15 cellular contexts compared by ENCODE assay signal in genomic region chr7:1924185-1924817, GRCh38.
DNase-seq lines count a peak whose midpoint lies in the region; ATAC-seq, FAIRE-seq and TF ChIP-seq lines count a peak whose summit lies in the region.
"Had no signal": no experiment of that assay in that cellular context is flagged by ENCODE, and none has a peak within 500 bp of the region (broad histone marks: within the 10 kb centered on the region; RNA-seq: fewer than 3 reads in every experiment).

No MANE protein-coding gene starts in this region.

- no peak overlapping the region for H3K4me3 Mint-ChIP-seq in activated naive CD4-positive, alpha-beta T cell treated with anti-CD3 and anti-CD28 coated beads for 36 hours
- no peak overlapping the region for H3K4me3 Mint-ChIP-seq in chondrocyte (ENCODE audit: unreplicated experiment)
- H3K4me3 Mint-ChIP-seq: neural progenitor cell had no signal

- no peaks in the 10 kb centered on the region for H3K9me3 Mint-ChIP-seq in activated naive CD4-positive, alpha-beta T cell treated with anti-CD3 and anti-CD28 coated beads for 36 hours
- H3K9me3 Mint-ChIP-seq in chondrocyte (ENCODE audit: low read depth): no peaks in the 10 kb centered on the region
- H3K9me3 Mint-ChIP-seq: neural progenitor cell had no signal

- DNase-seq in activated naive CD4-positive, alpha-beta T cell treated with anti-CD3 and anti-CD28 coated beads for 36 hours: peak; percentile 34
- no peak for DNase-seq in activated naive CD4-positive, alpha-beta T cell treated with Interleukin-2 at 50 U/mL for 16 hours
- DNase-seq in NOMO-1 treated with dmso at 0.1 percent for 144 hours (lab: John Stamatoyannopoulos, UW; ENCODE audit: unreplicated experiment): peak; percentile 10
- DNase-seq in chondrocyte (ENCODE audit: low spot score): no peak
- peak; percentile 62 for DNase-seq in urothelium cell line (ENCODE audit: low spot score)
- DNase-seq in central memory CD4-positive, alpha-beta T cell: no peak
- DNase-seq: activated CD8-positive, alpha-beta memory T cell treated with anti-CD3 and anti-CD28 coated beads, Interleukin-2, amount 50 U/mL, for 4 hours; caudate nucleus; kidney glomerular epithelial cell; NCI-H1048; NCI-H526; SW 1271 had no signal

- H3K4me1 Mint-ChIP-seq in activated naive CD4-positive, alpha-beta T cell treated with anti-CD3 and anti-CD28 coated beads for 36 hours (ENCODE audit: low read depth): peaks cover 85% of the 10 kb centered on the region
- H3K4me1 Mint-ChIP-seq in chondrocyte (ENCODE audit: low read depth): peaks cover 27% of the 10 kb centered on the region

- TF ChIP-seq CTCF in chondrocyte (IDR thresholded peaks at IDR 0.05): no peak

- FAIRE-seq in urothelium cell line (lab: Jason Lieb, UNC): peak; percentile 84

- CTCF ChIA-PET in activated naive CD4-positive, alpha-beta T cell treated with anti-CD3 and anti-CD28 coated beads for 36 hours (lab: Charles Lee): interaction anchor here (1.6 kb wide), 1 partner anchor 41 kb away, joined by 3 read pairs; no protein-coding TSS in a partner anchor

- intact Hi-C loops in activated naive CD4-positive, alpha-beta T cell treated with anti-CD3 and anti-CD28 coated beads for 36 hours (cut with micrococcal nuclease): loop anchor here (5.0 to 10.0 kb wide), 4 partner anchors 38 to 480 kb away; partner anchors contain the start of gene CHST12

- H3K27ac Mint-ChIP-seq in activated naive CD4-positive, alpha-beta T cell treated with anti-CD3 and anti-CD28 coated beads for 36 hours: no peak overlapping the region
- peak overlapping the region; percentile 67 for H3K27ac Mint-ChIP-seq in chondrocyte (ENCODE audit: unreplicated experiment)
- H3K27ac Mint-ChIP-seq: neural progenitor cell had no signal

- peaks cover 2% of the 10 kb centered on the region for H3K36me3 Mint-ChIP-seq in activated naive CD4-positive, alpha-beta T cell treated with anti-CD3 and anti-CD28 coated beads for 36 hours (ENCODE audit: low read depth)
- peaks cover 6% of the 10 kb centered on the region for H3K36me3 Mint-ChIP-seq in chondrocyte (ENCODE audit: low read depth)
- H3K36me3 Mint-ChIP-seq: neural progenitor cell had no signal

- no peak for ATAC-seq in SK-N-SH treated with all-trans-retinoic acid at 6 μM for 48 hours
- no peak for ATAC-seq in GM19463 (IDR thresholded peaks at IDR 0.05; ENCODE audit: unreplicated experiment)

- peaks cover 8% of the 10 kb centered on the region for H3K27me3 Mint-ChIP-seq in activated naive CD4-positive, alpha-beta T cell treated with anti-CD3 and anti-CD28 coated beads for 36 hours (ENCODE audit: low read depth)
- H3K27me3 Mint-ChIP-seq in chondrocyte (ENCODE audit: low read depth): no peaks in the 10 kb centered on the region

TF ChIP-seq in SK-N-SH treated with all-trans-retinoic acid at 6 μM for 48 hours, 23 proteins besides CTCF, POLR2A, EP300 and RAD21:
- no peak for TF ChIP-seq TCF4 (CRISPR knock-in tag; IDR thresholded peaks at IDR 0.05; ENCODE audit: borderline replicate concordance)
- TF ChIP-seq TOX (CRISPR knock-in tag; IDR thresholded peaks at IDR 0.05; ENCODE audit: borderline replicate concordance): no peak
- no peak for TF ChIP-seq CSRNP3 (CRISPR knock-in tag; IDR thresholded peaks at IDR 0.05)
- TF ChIP-seq GLIS3 (CRISPR knock-in tag; IDR thresholded peaks at IDR 0.05): no peak
- no peak for TF ChIP-seq OSR1 (CRISPR knock-in tag; IDR thresholded peaks at IDR 0.05)
- TF ChIP-seq ZFP30 (CRISPR knock-in tag; IDR thresholded peaks at IDR 0.05): no peak
- TF ChIP-seq, protein P1, sequence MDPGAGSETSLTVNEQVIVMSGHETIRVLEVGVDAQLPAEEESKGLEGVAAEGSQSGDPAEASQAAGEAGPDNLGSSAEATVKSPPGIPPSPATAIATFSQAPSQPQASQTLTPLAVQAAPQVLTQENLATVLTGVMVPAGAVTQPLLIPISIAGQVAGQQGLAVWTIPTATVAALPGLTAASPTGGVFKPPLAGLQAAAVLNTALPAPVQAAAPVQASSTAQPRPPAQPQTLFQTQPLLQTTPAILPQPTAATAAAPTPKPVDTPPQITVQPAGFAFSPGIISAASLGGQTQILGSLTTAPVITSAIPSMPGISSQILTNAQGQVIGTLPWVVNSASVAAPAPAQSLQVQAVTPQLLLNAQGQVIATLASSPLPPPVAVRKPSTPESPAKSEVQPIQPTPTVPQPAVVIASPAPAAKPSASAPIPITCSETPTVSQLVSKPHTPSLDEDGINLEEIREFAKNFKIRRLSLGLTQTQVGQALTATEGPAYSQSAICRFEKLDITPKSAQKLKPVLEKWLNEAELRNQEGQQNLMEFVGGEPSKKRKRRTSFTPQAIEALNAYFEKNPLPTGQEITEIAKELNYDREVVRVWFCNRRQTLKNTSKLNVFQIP (CRISPR knock-in tag; IDR thresholded peaks at IDR 0.05; ENCODE audit: borderline replicate concordance, low read depth): no peak
- TF ChIP-seq ZNF565 (CRISPR knock-in tag; conservative IDR thresholded peaks at IDR 0.05; ENCODE audit: low read depth): no peak
- no peak for TF ChIP-seq ARNTL (CRISPR knock-in tag; IDR thresholded peaks at IDR 0.05; ENCODE audit: borderline replicate concordance, low read depth)
- TF ChIP-seq ZFP3 (CRISPR knock-in tag; IDR thresholded peaks at IDR 0.05): no peak
- no peak for TF ChIP-seq SNAI2 (CRISPR knock-in tag; IDR thresholded peaks at IDR 0.05)
- TF ChIP-seq ZC3H10 (CRISPR knock-in tag; IDR thresholded peaks at IDR 0.05): no peak
- TF ChIP-seq PATZ1 (CRISPR knock-in tag; IDR thresholded peaks at IDR 0.05; ENCODE audit: borderline replicate concordance): no peak

Comparison
In these comparisons a context has a peak if more than half of its experiments do, and no peak if none do; other contexts are left out.
1. DNase-seq: peak in activated naive CD4-positive, alpha-beta T cell treated with anti-CD3 and anti-CD28 coated beads for 36 hours (single experiment), NOMO-1 treated with dmso at 0.1 percent for 144 hours (single experiment) and urothelium cell line (single experiment); none in activated naive CD4-positive, alpha-beta T cell treated with Interleukin-2 at 50 U/mL for 16 hours (single experiment), chondrocyte (single experiment) and central memory CD4-positive, alpha-beta T cell (single experiment).